Comparison of ENCODE assay signal across 9 cellular contexts in genomic region chr6:160221423-160221822, GRCh38. TPM values are rescaled to one million over a fixed set of nuclear protein-coding genes. Genes with fewer than 3 reads are reported as not detected.
A peak's percentile ranks its signal among the peaks of the same experiment; 100 is the strongest.
DNase-seq lines count a peak whose midpoint lies in the region; ATAC-seq, FAIRE-seq and TF ChIP-seq lines count a peak whose summit lies in the region.
"Had no signal": no experiment of that assay in that cellular context is flagged by ENCODE, and none has a peak within 500 bp of the region (broad histone marks: within the 10 kb centered on the region; RNA-seq: fewer than 3 reads in every experiment).

No MANE protein-coding gene starts in this region.

- H3K27me3 ChIP-seq in RWPE2 (ENCODE audit: insufficient read depth, poor library complexity, severe bottlenecking) = peaks cover 2% of the 10 kb centered on the region
- H3K27me3 ChIP-seq in BE2C = no peaks in the 10 kb centered on the region

- H3K9me3 Mint-ChIP-seq in effector memory CD8-positive, alpha-beta T cell = peaks cover 0 to 9% of the 10 kb centered on the region in 2 donors

- H3K4me1 ChIP-seq in RWPE2 (ENCODE audit: insufficient read depth, poor library complexity, severe bottlenecking) = no peaks in the 10 kb centered on the region
- H3K4me1 ChIP-seq in BE2C = no peaks in the 10 kb centered on the region

- H3K4me3 Mint-ChIP-seq in effector memory CD8-positive, alpha-beta T cell = no peak overlapping the region

- H3K27ac ChIP-seq in RWPE2 (ENCODE audit: poor library complexity, severe bottlenecking) = no peak overlapping the region

- ATAC-seq in HG03196 (IDR thresholded peaks at IDR 0.05; ENCODE audit: unreplicated experiment) (peak; percentile 77), RWPE2 (ENCODE audit: low read depth) (peak; percentile 56; the same call in 1 of the 3 replicates), HG03457 (IDR thresholded peaks at IDR 0.05; ENCODE audit: unreplicated experiment) (no peak)
- no peak for ATAC-seq in effector memory CD8-positive, alpha-beta T cell (replicated peaks)

- no peaks in the 10 kb centered on the region for H3K9me3 ChIP-seq in RWPE2 (ENCODE audit: severe bottlenecking)
- no peaks in the 10 kb centered on the region for H3K9me3 ChIP-seq in BE2C

- no peak overlapping the region for H3K27ac Mint-ChIP-seq in effector memory CD8-positive, alpha-beta T cell

- TF ChIP-seq CTCF in RWPE2 (IDR thresholded peaks at IDR 0.05; ENCODE audit: poor library complexity, severe bottlenecking) (peak; percentile 57), BE2C (IDR thresholded peaks at IDR 0.05; ENCODE audit: low read depth, low read length) (no peak)

- no peaks in the 10 kb centered on the region for H3K36me3 Mint-ChIP-seq in effector memory CD8-positive, alpha-beta T cell (ENCODE audit: insufficient read depth)

- H3K36me3 ChIP-seq in RWPE2 (ENCODE audit: low read depth) (no peaks in the 10 kb centered on the region), BE2C (no peaks in the 10 kb centered on the region)

- H3K4me3 ChIP-seq in RWPE2 (ENCODE audit: severe bottlenecking) (no peak overlapping the region), BE2C (ENCODE audit: low read depth, low read length) (no peak overlapping the region)

- DNase-seq in GM18507 (ENCODE audit: extremely low spot score, insufficient read length, low read depth) (no peak), RWPE2 (ENCODE audit: low spot score) (no peak), medulla oblongata (ENCODE audit: extremely low spot score) (peak; percentile 5), NCI-H2171 treated with DMSO at 0.1 percent for 48 hours (lab: John Stamatoyannopoulos, UW) (no peak), BE2C (no peak)
- no peak for DNase-seq in effector memory CD8-positive, alpha-beta T cell

- peak; percentile 64 for FAIRE-seq in GM18507 (lab: Jason Lieb, UNC)
- FAIRE-seq: TTC549 had no signal

- H3K27me3 Mint-ChIP-seq in effector memory CD8-positive, alpha-beta T cell = peaks cover 18 to 25% of the 10 kb centered on the region in 2 donors

- no peaks in the 10 kb centered on the region for H3K4me1 Mint-ChIP-seq in effector memory CD8-positive, alpha-beta T cell (ENCODE audit: low read depth in 2 of 2)

RNA-seq across cellular contexts. Expression of gene SLC22A2, which starts 37.2 kb away (rescaled TPM):
- polyA plus RNA-seq in BE2C (2012; ENCODE audit: insufficient read depth, insufficient read length, low read depth) = not detected

Comparison
In these comparisons a context has a peak if more than half of its experiments do, and no peak if none do; other contexts are left out.
1. ATAC-seq: peak in HG03196 (single experiment) and RWPE2 (single experiment); none in effector memory CD8-positive, alpha-beta T cell (single experiment) and HG03457 (single experiment).